In genomic region chr6:112214749-112215269, GRCh38 we compare ENCODE assay signal across 15 cellular contexts. TPM values are rescaled to one million over a fixed set of nuclear protein-coding genes. Genes with fewer than 3 reads are reported as not detected.
A peak's percentile ranks its signal among the peaks of the same experiment; 100 is the strongest.
DNase-seq lines count a peak whose midpoint lies in the region; ATAC-seq and TF ChIP-seq lines count a peak whose summit lies in the region.
"Had no signal": no experiment of that assay in that cellular context is flagged by ENCODE, and none has a peak within 500 bp of the region (broad histone marks: within the 10 kb centered on the region; RNA-seq: fewer than 3 reads in every experiment).

No MANE protein-coding gene starts in this region.

- peaks cover 12% of the 10 kb centered on the region for H3K9me3 Mint-ChIP-seq in WTC11

- CTCF ChIA-PET in SK-N-SH (lab: Yijun Ruan, JAX): no interaction called here
- CTCF ChIA-PET in WTC11 (lab: Charles Lee): no interaction called here

- no peak overlapping the region; the same call in 1 of the 2 replicates for H3K4me3 Mint-ChIP-seq in WTC11

- no peaks in the 10 kb centered on the region for H3K9me2 ChIP-seq in SK-N-SH

- H3K36me3 Mint-ChIP-seq in WTC11: no peaks in the 10 kb centered on the region

- WGBS in SK-N-SH (ENCODE audit: low lambda C conversion rate): 71% methylated on average over 2 of the region's 2 CpGs

- no peak overlapping the region for H2AFZ ChIP-seq in SK-N-SH (ENCODE audit: low read depth)

- H3K27ac ChIP-seq in SK-N-SH (ENCODE audit: low read depth in 2 of 2, low read length in 1 of 2): peak overlapping the region in 1 of 2 experiments; percentile 3; a peak in 1 of 4 replicates
- H3K27ac ChIP-seq: RWPE1 had no signal

- peaks cover 14% of the 10 kb centered on the region for H3F3A ChIP-seq in SK-N-SH (replicated peaks; ENCODE audit: insufficient read depth)

- H3K4me2 ChIP-seq in SK-N-SH (no peak overlapping the region), skeletal muscle satellite cell (ENCODE audit: low read length) (peak overlapping the region; percentile 20)

- no peak for ATAC-seq in SK-N-SH treated with all-trans-retinoic acid at 6 μM for 48 hours
- no peak for ATAC-seq in GM21529 (IDR thresholded peaks at IDR 0.05; ENCODE audit: unreplicated experiment)
- ATAC-seq in HG02870 (IDR thresholded peaks at IDR 0.05; ENCODE audit: unreplicated experiment): no peak
- no peak for ATAC-seq in WTC11
- ATAC-seq: activated CD4-positive, CD25-positive, alpha-beta regulatory T cell treated with anti-CD3 and anti-CD28 coated beads, Interleukin-2, amount 50 U/mL, for 24 hours had no signal

- H3K79me2 ChIP-seq in SK-N-SH (ENCODE audit: insufficient read depth): no peaks in the 10 kb centered on the region

- H3K27me3 ChIP-seq in SK-N-SH (ENCODE audit: insufficient read depth) (no peaks in the 10 kb centered on the region), skeletal muscle satellite cell (ENCODE audit: control insufficient read depth, insufficient read depth, low read length) (no peaks in the 10 kb centered on the region)

- peaks cover 18 to 21% of the 10 kb centered on the region in 2 experiments; a peak in 3 of 4 replicates for H3K4me1 ChIP-seq in SK-N-SH (ENCODE audit: control insufficient read depth in 1 of 2, insufficient read depth in 2 of 2, low read depth in 1 of 2, low read length in 1 of 2)
- H3K4me1 ChIP-seq in skeletal muscle satellite cell (ENCODE audit: control insufficient read depth, insufficient read depth, low read length): peaks cover 40% of the 10 kb centered on the region

- H3K27ac Mint-ChIP-seq in WTC11: no peak overlapping the region

- peaks cover 30% of the 10 kb centered on the region for H3K4me1 Mint-ChIP-seq in WTC11

- no peak for DNase-seq in SK-N-SH
- peak; percentile 87 for DNase-seq in NCI-H748 (lab: John Stamatoyannopoulos, UW; ENCODE audit: unreplicated experiment)
- peak; percentile 32 for DNase-seq in fibroblast of the aortic adventitia (ENCODE audit: low read depth)
- no peak for DNase-seq in WTC11 (ENCODE audit: low spot score)
- DNase-seq: activated T-cell treated with anti-CD3 and anti-CD28 coated beads, Interleukin-2, amount 50 U/mL, for 48 hours; anterior cingulate cortex; GF-D8; NCI-H187; stimulated activated CD4-positive, alpha-beta T cell treated with anti-CD3 and anti-CD28 coated beads, Interleukin-12 subunit alpha, Interleukin-12 subunit beta, amount 100 ng/mL, for 4 hours had no signal

- no peak for TF ChIP-seq RAD21 in SK-N-SH (IDR thresholded peaks at IDR 0.05; ENCODE audit: low read length)

- TF ChIP-seq EP300 in SK-N-SH (IDR thresholded peaks at IDR 0.05; ENCODE audit: borderline replicate concordance in 1 of 2, low read depth in 1 of 2, low read length in 1 of 2): no peak

- H3K4me3 ChIP-seq in SK-N-SH (ENCODE audit: low read depth in 2 of 2, low read length in 1 of 2) (no peak overlapping the region), fibroblast of the aortic adventitia (ENCODE audit: low read depth, low read length) (no peak overlapping the region), skeletal muscle satellite cell (ENCODE audit: low read length) (no peak overlapping the region)

- H4K20me1 ChIP-seq in SK-N-SH (ENCODE audit: insufficient read depth): no peaks in the 10 kb centered on the region

- H3K9ac ChIP-seq in SK-N-SH: no peak overlapping the region
- no peak overlapping the region for H3K9ac ChIP-seq in skeletal muscle satellite cell (ENCODE audit: low read depth, low read length)

- H3K9me3 ChIP-seq in SK-N-SH (no peaks in the 10 kb centered on the region), skeletal muscle satellite cell (replicated peaks; ENCODE audit: low read length) (no peaks in the 10 kb centered on the region)

- H3K27me3 Mint-ChIP-seq in WTC11 (ENCODE audit: low read depth): no peaks in the 10 kb centered on the region

- POLR2A ChIA-PET in SK-N-SH (lab: Yijun Ruan, JAX) (no interaction called here), WTC11 (lab: Charles Lee) (no interaction called here)

- H3K36me3 ChIP-seq in SK-N-SH (replicated peaks in 1 of 2; ENCODE audit: control insufficient read depth in 1 of 2, insufficient read depth in 2 of 2, low read length in 1 of 2) (peaks cover 0 to 2% of the 10 kb centered on the region in 2 experiments), skeletal muscle satellite cell (ENCODE audit: insufficient read depth, low read length) (no peaks in the 10 kb centered on the region)

- TF ChIP-seq CTCF in SK-N-SH (IDR thresholded peaks at IDR 0.05): no peak
- TF ChIP-seq CTCF in fibroblast of the aortic adventitia (IDR thresholded peaks at IDR 0.05; ENCODE audit: insufficient read depth, low read length): peak; percentile 6
- TF ChIP-seq CTCF in WTC11 (IDR thresholded peaks at IDR 0.05): no peak

TF ChIP-seq in SK-N-SH treated with all-trans-retinoic acid at 6 μM for 48 hours, 23 proteins besides CTCF, POLR2A, EP300 and RAD21:
- TF ChIP-seq ZFP3 (CRISPR knock-in tag; IDR thresholded peaks at IDR 0.05): no peak
- 0 out of 2 replicates have a peak, but pooled peaks have one; percentile 11 for TF ChIP-seq ZNF70 (CRISPR knock-in tag; IDR thresholded peaks at IDR 0.05)

TF ChIP-seq in SK-N-SH, 30 proteins besides CTCF, POLR2A, EP300 and RAD21 (continues in another document):
- TF ChIP-seq TCF12 (IDR thresholded peaks at IDR 0.05): no peak
- no peak for TF ChIP-seq MAX (IDR thresholded peaks at IDR 0.05; ENCODE audit: low read depth)
- TF ChIP-seq TEAD4 (IDR thresholded peaks at IDR 0.05; ENCODE audit: borderline replicate concordance, insufficient read depth): no peak
- no peak for TF ChIP-seq RFX5 (IDR thresholded peaks at IDR 0.05; ENCODE audit: low read length)
- TF ChIP-seq EZH2phosphoT487 (IDR thresholded peaks at IDR 0.05; ENCODE audit: borderline replicate concordance, low read depth): no peak
- TF ChIP-seq ZBTB33 (IDR thresholded peaks at IDR 0.05; ENCODE audit: borderline replicate concordance, low read depth): no peak

TF ChIP-seq in WTC11, 78 proteins besides CTCF, POLR2A, EP300 and RAD21:
- TF ChIP-seq ZNF281 (CRISPR knock-in tag; IDR thresholded peaks at IDR 0.05): no peak
- no peak for TF ChIP-seq ZNF232 (CRISPR knock-in tag; IDR thresholded peaks at IDR 0.05)
- TF ChIP-seq ZNF423 (CRISPR knock-in tag; IDR thresholded peaks at IDR 0.05): no peak
- TF ChIP-seq, protein P1, sequence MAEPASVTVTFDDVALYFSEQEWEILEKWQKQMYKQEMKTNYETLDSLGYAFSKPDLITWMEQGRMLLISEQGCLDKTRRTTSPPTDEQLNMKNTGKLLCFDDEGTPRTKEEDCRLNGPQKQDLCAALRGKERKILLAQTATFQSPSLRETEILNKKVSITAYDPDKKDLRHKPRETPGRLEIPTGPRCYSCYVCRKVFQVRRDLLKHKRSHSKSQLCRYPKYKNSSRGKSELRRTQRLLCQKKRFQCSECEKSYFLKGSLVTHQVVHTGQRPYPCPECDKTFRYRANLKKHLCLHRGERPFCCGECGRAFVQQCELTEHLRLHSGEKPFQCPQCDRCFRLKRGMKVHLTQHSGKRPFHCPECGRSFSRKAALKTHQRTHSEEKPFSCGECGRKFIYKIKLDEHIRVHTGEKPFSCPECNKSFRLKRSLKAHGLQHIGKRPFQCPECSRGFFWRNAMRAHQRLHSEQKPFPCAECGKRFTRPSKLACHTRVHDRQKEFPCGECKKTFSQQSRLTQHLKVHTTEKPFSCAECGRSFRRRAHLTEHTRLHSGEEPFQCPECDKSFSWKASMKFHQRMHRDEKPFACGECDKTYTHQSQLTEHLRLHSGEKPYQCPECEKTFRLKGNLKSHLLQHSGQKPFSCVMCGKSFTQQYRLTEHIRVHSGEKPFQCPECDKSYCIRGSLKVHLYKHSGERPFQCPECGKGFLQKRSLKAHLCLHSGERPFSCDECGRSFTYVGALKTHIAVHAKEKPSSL (CRISPR knock-in tag; conservative IDR thresholded peaks at IDR 0.05): no peak
- no peak for TF ChIP-seq CREM (CRISPR knock-in tag; IDR thresholded peaks at IDR 0.05)
- no peak for TF ChIP-seq SMAD3 (CRISPR knock-in tag; IDR thresholded peaks at IDR 0.05; ENCODE audit: borderline replicate concordance)
- TF ChIP-seq FOXP1 (CRISPR knock-in tag; IDR thresholded peaks at IDR 0.05; ENCODE audit: borderline replicate concordance): no peak
- TF ChIP-seq ZNF138 (CRISPR knock-in tag; conservative IDR thresholded peaks at IDR 0.05): no peak
- no peak for TF ChIP-seq ZNF671 (CRISPR knock-in tag; IDR thresholded peaks at IDR 0.05)
- TF ChIP-seq CBFB (CRISPR knock-in tag; IDR thresholded peaks at IDR 0.05; ENCODE audit: low read depth): no peak

RNA-seq across cellular contexts. Expression of gene LAMA4, which starts 39.6 kb away (rescaled TPM):
- 9.4 and 10.5 TPM in 2 replicates for polyA plus RNA-seq in SK-N-SH (2012; rRNA removed)
- 6.9 and 7.5 TPM in 2 replicates for polyA plus RNA-seq in SK-N-SH (2012; cell fraction: cytosol; rRNA removed)
- 14.6 and 14.9 TPM in 2 replicates for polyA plus RNA-seq in SK-N-SH (2012; cell fraction: nucleus; rRNA removed)
- total RNA-seq in fibroblast of the aortic adventitia (ENCODE audit: low replicate concordance) (306 and 904 TPM in 2 replicates), WTC11 (2021) (1.6 to 2.6 TPM (median 1.7 TPM) in 3 replicates)
- 216 and 328 TPM in 2 replicates for total RNA-seq in skeletal muscle satellite cell (2012; rRNA removed)

Comparison
In these comparisons a context has a peak if more than half of its experiments do, and no peak if none do; other contexts are left out.
1. DNase-seq: peak in NCI-H748 (single experiment) and fibroblast of the aortic adventitia (single experiment); none in SK-N-SH (single experiment) and WTC11 (single experiment).
2. RNA of gene LAMA4, which starts 39.6 kb away (total RNA-seq): 306 to 904 TPM in fibroblast of the aortic adventitia; 1.6 to 2.6 TPM in WTC11; every median in the first group is over 10 times any median in the second.